10 cellular contexts compared by ENCODE assay signal in the genomic region with DNA sequence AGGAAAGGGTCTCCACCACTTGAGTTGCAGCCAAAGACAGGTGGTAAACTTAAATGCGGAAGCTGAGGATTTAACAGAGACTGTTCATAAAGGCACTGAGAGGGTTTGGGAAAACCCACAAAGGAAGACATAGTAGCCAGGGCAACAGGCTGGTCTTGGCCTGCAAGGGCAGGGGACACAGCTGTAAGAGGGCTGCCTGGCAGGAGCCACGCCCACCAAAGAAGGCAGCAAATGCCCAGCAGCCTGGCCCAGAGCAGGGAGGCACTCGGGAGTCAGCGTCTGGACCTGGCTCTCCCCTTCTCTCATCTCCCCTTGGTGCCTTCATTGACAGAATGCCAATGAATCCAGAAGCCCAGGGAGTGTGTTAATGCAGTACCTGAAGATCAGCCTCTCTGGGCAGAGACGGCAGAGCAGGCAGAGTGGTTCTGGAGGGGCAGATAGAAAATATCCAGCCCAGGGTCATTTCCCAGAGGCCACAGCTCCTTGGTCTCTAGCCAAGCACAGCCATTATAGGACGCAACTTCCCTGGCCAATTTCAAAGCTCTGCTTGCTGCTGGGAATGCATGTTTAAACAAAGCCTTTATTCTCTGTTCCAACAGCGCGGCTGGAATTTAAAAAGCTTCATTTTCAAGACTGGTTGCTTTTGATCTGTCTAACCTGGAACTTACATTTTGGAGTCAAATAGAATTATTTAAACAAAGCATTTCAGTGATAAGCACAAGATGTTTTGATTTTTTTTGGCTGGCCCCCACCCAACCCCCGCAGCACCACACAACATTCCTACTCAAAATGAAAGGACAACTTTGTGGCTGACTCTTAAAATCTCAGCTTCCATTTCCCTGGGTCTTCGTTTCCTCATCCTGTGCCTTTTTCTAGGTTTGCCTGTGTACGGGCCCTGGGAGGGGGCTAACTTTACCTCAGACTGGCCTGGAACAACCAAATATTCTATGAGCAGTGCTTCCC.
DNase-seq lines count a peak whose midpoint lies in the region; ATAC-seq and TF ChIP-seq lines count a peak whose summit lies in the region.
"Had no signal": no experiment of that assay in that cellular context is flagged by ENCODE, and none has a peak within 500 bp of the region (broad histone marks: within the 10 kb centered on the region; RNA-seq: fewer than 3 reads in every experiment).

No MANE protein-coding gene starts in this region.

- no peak overlapping the region for H2AK5ac ChIP-seq in H9 (ENCODE audit: insufficient read length, low read length)

- H3K36me3 Mint-ChIP-seq in H9 (ENCODE audit: insufficient read depth in 1 of 3, low read depth in 3 of 3) = no peaks in the 10 kb centered on the region
- H3K36me3 Mint-ChIP-seq in CD4-positive, alpha-beta T cell (ENCODE audit: low read depth) = no peaks in the 10 kb centered on the region
- H3K36me3 Mint-ChIP-seq: CD4-positive, CD25-positive, alpha-beta regulatory T cell had no signal

- H3K27me3 ChIP-seq in H9 (ENCODE audit: insufficient read depth, low read length) = no peaks in the 10 kb centered on the region
- H3K27me3 ChIP-seq in CD4-positive, alpha-beta T cell (ENCODE audit: control insufficient read depth, insufficient read depth, low read length) = no peaks in the 10 kb centered on the region

- POLR2A ChIA-PET in CD4-positive, alpha-beta T cell (lab: Charles Lee) = no interaction called here

- no peak overlapping the region for H2AFZ ChIP-seq in H9 (ENCODE audit: low read length)

- intact Hi-C loops in left ventricle myocardium superior (cut with micrococcal nuclease) = no loop called here
- intact Hi-C loops in sciatic nerve (cut with DNase I) = no loop called here
- intact Hi-C loops in CD4-positive, alpha-beta T cell (cut with DNase I, micrococcal nuclease) = no loop called here

- no peak overlapping the region for H2BK15ac ChIP-seq in H9 (ENCODE audit: low read depth, low read length)

- H2BK120ac ChIP-seq in H9 (ENCODE audit: low read depth, low read length, poor library complexity, severe bottlenecking) = no peak overlapping the region

- H3K9me3 ChIP-seq in H9 (ENCODE audit: control insufficient read depth, low read depth, low read length) = no peaks in the 10 kb centered on the region
- H3K9me3 ChIP-seq in CD4-positive, alpha-beta T cell (ENCODE audit: control insufficient read depth, low read length) = no peaks in the 10 kb centered on the region

- H4K20me1 ChIP-seq in H9 (ENCODE audit: control insufficient read depth, insufficient read depth, insufficient read length) = no peaks in the 10 kb centered on the region

- no peak overlapping the region for H3K23ac ChIP-seq in H9 (ENCODE audit: insufficient read length, low read depth, low read length)

- H3K9ac ChIP-seq in H9 (ENCODE audit: extremely low read depth, insufficient read length, low read length) = no peak overlapping the region

- H3K4me2 ChIP-seq in H9 (ENCODE audit: insufficient read depth, insufficient read length, low read length) = no peak overlapping the region

- 0 out of 2 replicates have a peak overlapping the region, but pooled peaks have one; percentile 25 for H3K14ac ChIP-seq in H9 (ENCODE audit: insufficient read depth, low read length)

- H3K27ac Mint-ChIP-seq in H9 = peak overlapping the region in 1 of 3 experiments; percentile 7; a peak in 1 of 7 replicates
- H3K27ac Mint-ChIP-seq in CD4-positive, alpha-beta T cell = no peak overlapping the region
- H3K27ac Mint-ChIP-seq: CD4-positive, CD25-positive, alpha-beta regulatory T cell had no signal

- H3K27me3 Mint-ChIP-seq in H9 (ENCODE audit: low read depth) = no peaks in the 10 kb centered on the region
- H3K27me3 Mint-ChIP-seq in CD4-positive, alpha-beta T cell = peaks cover 8% of the 10 kb centered on the region
- H3K27me3 Mint-ChIP-seq: CD4-positive, CD25-positive, alpha-beta regulatory T cell had no signal

- no peak overlapping the region for H4K5ac ChIP-seq in H9 (ENCODE audit: insufficient read length, low read depth, low read length)

- TF ChIP-seq CTCF in H9 (conservative IDR thresholded peaks at IDR 0.05) = no peak
- no peak for TF ChIP-seq CTCF in CD4-positive, alpha-beta T cell (IDR thresholded peaks at IDR 0.05)

- H3K56ac ChIP-seq in H9 (ENCODE audit: insufficient read length, low read depth, low read length) = no peak overlapping the region

- H2BK20ac ChIP-seq in H9 (ENCODE audit: low read depth, low read length, poor library complexity, severe bottlenecking) = no peak overlapping the region

- no peaks in the 10 kb centered on the region for H3K9me3 Mint-ChIP-seq in H9
- no peaks in the 10 kb centered on the region for H3K9me3 Mint-ChIP-seq in CD4-positive, alpha-beta T cell

- no peak overlapping the region for H2BK12ac ChIP-seq in H9 (ENCODE audit: insufficient read length, low read depth, low read length)

- WGBS in H9 (ENCODE audit: extremely low coverage, insufficient read length, low lambda C conversion rate) = no CpG with 5 or more reads among the region's 11 CpGs

- CTCF ChIA-PET in CD4-positive, alpha-beta T cell (lab: Charles Lee) = no interaction called here

- H4K91ac ChIP-seq in H9 (ENCODE audit: insufficient read length, low read depth, low read length) = no peak overlapping the region

- no peak overlapping the region for H4K8ac ChIP-seq in H9 (replicated peaks; ENCODE audit: insufficient read length, low read depth, low read length)

- DNase-seq in H9 (no peak), anterior cingulate cortex (lab: John Stamatoyannopoulos, UW) (peak in 30 of 58 donors; percentile 10 to 72 (median 38)), left ventricle myocardium superior (no peak), sciatic nerve (ENCODE audit: low spot score) (no peak), SKM-1 (lab: John Stamatoyannopoulos, UW; ENCODE audit: unreplicated experiment) (no peak), activated gamma-delta T cell (lab: John Stamatoyannopoulos, UW) (no peak)
- DNase-seq in CD4-positive, alpha-beta T cell = no peak
- DNase-seq: activated CD4-positive, alpha-beta T cell treated with anti-CD3 and anti-CD28 coated beads for 1 hour; CD4-positive, CD25-positive, alpha-beta regulatory T cell had no signal

- no peak overlapping the region for H3T11ph ChIP-seq in H9 (ENCODE audit: low read length)

- no peak overlapping the region for H3K4ac ChIP-seq in H9 (ENCODE audit: low read depth, low read length)

- H3K18ac ChIP-seq in H9 (ENCODE audit: insufficient read length, low read depth, low read length) = no peak overlapping the region

- H3K23me2 ChIP-seq in H9 (ENCODE audit: insufficient read length, low read depth, low read length, poor library complexity, severe bottlenecking) = no peaks in the 10 kb centered on the region

- peaks cover 2% of the 10 kb centered on the region; the same call in 1 of the 2 replicates for H3K4me1 ChIP-seq in H9 (ENCODE audit: insufficient read depth, low read length)

- H3K79me1 ChIP-seq in H9 (ENCODE audit: insufficient read depth, low read depth, low read length, poor library complexity, severe bottlenecking) = no peaks in the 10 kb centered on the region

- no peak overlapping the region for H3K27ac ChIP-seq in H9 (ENCODE audit: insufficient read length, low read depth, low read length)
- H3K27ac ChIP-seq in CD4-positive, alpha-beta T cell (ENCODE audit: low read depth, low read length) = no peak overlapping the region

- no peak overlapping the region; a peak in 1 of 5 replicates for H3K4me3 Mint-ChIP-seq in H9
- H3K4me3 Mint-ChIP-seq in CD4-positive, alpha-beta T cell = no peak overlapping the region
- H3K4me3 Mint-ChIP-seq: CD4-positive, CD25-positive, alpha-beta regulatory T cell had no signal

- ATAC-seq in left ventricle myocardium superior (peak; percentile 56), sciatic nerve (peak; percentile 67), GM18519 (IDR thresholded peaks at IDR 0.05; ENCODE audit: low FRiP score, unreplicated experiment) (no peak)
- ATAC-seq in CD4-positive, alpha-beta T cell (ENCODE audit: poor library complexity) = no peak

- no peaks in the 10 kb centered on the region for H3K79me2 ChIP-seq in H9 (ENCODE audit: insufficient read depth, low read length)

- H2BK5ac ChIP-seq in H9 (ENCODE audit: insufficient read length, low read length) = no peak overlapping the region

- H3K4me1 Mint-ChIP-seq in H9 = peaks cover 24 to 37% of the 10 kb centered on the region in 2 experiments
- no peaks in the 10 kb centered on the region for H3K4me1 Mint-ChIP-seq in CD4-positive, alpha-beta T cell (ENCODE audit: low read depth)
- H3K4me1 Mint-ChIP-seq: CD4-positive, CD25-positive, alpha-beta regulatory T cell had no signal

Comparison
In these comparisons a context has a peak if more than half of its experiments do, and no peak if none do; other contexts are left out.
1. DNase-seq: peak in anterior cingulate cortex (30 of 58); none in H9 (single experiment), left ventricle myocardium superior (single experiment), sciatic nerve (single experiment), SKM-1 (single experiment), activated gamma-delta T cell (single experiment) and CD4-positive, alpha-beta T cell (0 of 10).
2. ATAC-seq: peak in left ventricle myocardium superior (single experiment) and sciatic nerve (single experiment); none in GM18519 (single experiment) and CD4-positive, alpha-beta T cell (single experiment).